In genomic region chr22:19759994-19760651, GRCh38 we compare ENCODE assay signal across 10 cellular contexts. TPM values are rescaled to one million over a fixed set of nuclear protein-coding genes. Genes with fewer than 3 reads are reported as not detected.
DNase-seq lines count a peak whose midpoint lies in the region; ATAC-seq, FAIRE-seq and TF ChIP-seq lines count a peak whose summit lies in the region.
"Had no signal": no experiment of that assay in that cellular context is flagged by ENCODE, and none has a peak within 500 bp of the region (broad histone marks: within the 10 kb centered on the region; RNA-seq: fewer than 3 reads in every experiment).

No MANE protein-coding gene starts in this region.

- no peaks in the 10 kb centered on the region for H3K9me3 Mint-ChIP-seq in activated T-helper 2 cell treated with anti-CD3 and anti-CD28 coated beads, Interferon-gamma antibody, Interleukin-2, Interleukin-4, amounts not matched to agents 10 μg/mL and 5 μg/mL and 100 μg/mL, durations not matched to agents 14 hours and 24 hours and 36 hours

- FAIRE-seq in G401.6 (lab: Jason Lieb, UNC) (peak; percentile 69), urothelium cell line (lab: Jason Lieb, UNC) (no peak)

- intact Hi-C loops in A673 (cut with micrococcal nuclease; ENCODE audit: unreplicated experiment) = no loop called here
- intact Hi-C loops in activated T-helper 2 cell treated with anti-CD3 and anti-CD28 coated beads, Interferon-gamma antibody, Interleukin-2, Interleukin-4, amounts not matched to agents 10 μg/mL and 5 μg/mL and 100 μg/mL, durations not matched to agents 14 hours and 24 hours and 36 hours (cut with micrococcal nuclease) = loop anchor here (5.0 kb wide), 1 partner anchor 43 kb away; no protein-coding TSS in a partner anchor

- BruUV-seq in A673 (replicated peaks; lab: Mats Ljungman, UMichigan) = no TSS peak

- DNase-seq in A673 (ENCODE audit: low spot score) (no peak), myocyte (ENCODE audit: low read depth) (peak; percentile 29), urothelium cell line (ENCODE audit: low spot score) (no peak)
- no peak for DNase-seq in activated T-helper 2 cell treated with anti-CD3 and anti-CD28 coated beads, Interferon-gamma antibody, Interleukin-2, Interleukin-4, amounts not matched to agents 10 μg/mL and 5 μg/mL and 100 μg/mL, durations not matched to agents 14 hours and 24 hours and 36 hours (ENCODE audit: low spot score)
- DNase-seq: activated gamma-delta T cell treated with Interleukin-2 at 50 U/mL for 16 hours had no signal

- H3K36me3 ChIP-seq in A673 (ENCODE audit: insufficient read depth, low read length, poor library complexity, severe bottlenecking) = no peaks in the 10 kb centered on the region

- H3K27ac Mint-ChIP-seq in activated T-helper 2 cell treated with anti-CD3 and anti-CD28 coated beads, Interferon-gamma antibody, Interleukin-2, Interleukin-4, amounts not matched to agents 10 μg/mL and 5 μg/mL and 100 μg/mL, durations not matched to agents 14 hours and 24 hours and 36 hours = peak overlapping the region; percentile 8

- ATAC-seq in HG02970 (IDR thresholded peaks at IDR 0.05; ENCODE audit: low FRiP score, unreplicated experiment) = no peak
- no peak for ATAC-seq in GM18870 (IDR thresholded peaks at IDR 0.05; ENCODE audit: unreplicated experiment)
- no peak for ATAC-seq in HG02678 (IDR thresholded peaks at IDR 0.05; ENCODE audit: unreplicated experiment)

- peak overlapping the region; percentile 34 for H3K4me3 ChIP-seq in A673 (ENCODE audit: low read depth, low read length, poor library complexity, severe bottlenecking)

- POLR2A ChIA-PET in A673 (lab: Charles Lee; ENCODE audit: low non-redundant PET) = no interaction called here

- peaks cover 19% of the 10 kb centered on the region for H3K4me1 Mint-ChIP-seq in activated T-helper 2 cell treated with anti-CD3 and anti-CD28 coated beads, Interferon-gamma antibody, Interleukin-2, Interleukin-4, amounts not matched to agents 10 μg/mL and 5 μg/mL and 100 μg/mL, durations not matched to agents 14 hours and 24 hours and 36 hours (ENCODE audit: low read depth)

- CTCF ChIA-PET in A673 (lab: Charles Lee) = no interaction called here

- H3K27me3 Mint-ChIP-seq in activated T-helper 2 cell treated with anti-CD3 and anti-CD28 coated beads, Interferon-gamma antibody, Interleukin-2, Interleukin-4, amounts not matched to agents 10 μg/mL and 5 μg/mL and 100 μg/mL, durations not matched to agents 14 hours and 24 hours and 36 hours (ENCODE audit: low read depth) = peaks cover 59% of the 10 kb centered on the region

- no peak for TF ChIP-seq CTCF in A673 (conservative IDR thresholded peaks at IDR 0.05; ENCODE audit: low read depth, low read length)

- no peak overlapping the region for H3K27ac ChIP-seq in A673 (ENCODE audit: low read depth, low read length, poor library complexity, severe bottlenecking)

- H3K4me3 Mint-ChIP-seq in activated T-helper 2 cell treated with anti-CD3 and anti-CD28 coated beads, Interferon-gamma antibody, Interleukin-2, Interleukin-4, amounts not matched to agents 10 μg/mL and 5 μg/mL and 100 μg/mL, durations not matched to agents 14 hours and 24 hours and 36 hours (ENCODE audit: low read depth) = peak overlapping the region; percentile 54

- H3K9me3 ChIP-seq in A673 (ENCODE audit: low read depth, low read length, poor library complexity, severe bottlenecking) = no peaks in the 10 kb centered on the region

- peaks cover 15% of the 10 kb centered on the region for H3K4me1 ChIP-seq in A673 (ENCODE audit: insufficient read depth, low read length, poor library complexity, severe bottlenecking)

- peaks cover 6% of the 10 kb centered on the region for H3K36me3 Mint-ChIP-seq in activated T-helper 2 cell treated with anti-CD3 and anti-CD28 coated beads, Interferon-gamma antibody, Interleukin-2, Interleukin-4, amounts not matched to agents 10 μg/mL and 5 μg/mL and 100 μg/mL, durations not matched to agents 14 hours and 24 hours and 36 hours (ENCODE audit: low read depth)

- H3K27me3 ChIP-seq in A673 (replicated peaks; ENCODE audit: insufficient read depth, low read depth, low read length, poor library complexity) = peaks cover 46% of the 10 kb centered on the region

RNA-seq across cellular contexts. Expression of gene TBX1, which starts 0.5 kb away (rescaled TPM):
- total RNA-seq in A673 (2021) (3.6 and 4.7 TPM in 2 replicates), myocyte (42.6 and 43.5 TPM in 2 replicates)
- total RNA-seq in activated T-helper 2 cell treated with anti-CD3 and anti-CD28 coated beads, Interferon-gamma antibody, Interleukin-2, Interleukin-4, amounts not matched to agents 10 μg/mL and 5 μg/mL and 100 μg/mL, durations not matched to agents 14 hours and 24 hours and 36 hours = 0.09 and 0.32 TPM in 2 replicates
- 49.6 TPM for polyA plus RNA-seq in myocyte (2012)
- total RNA-seq: mononuclear cell had no signal

RNA-seq across cellular contexts. Expression of gene GP1BB, which starts 36.8 kb away (rescaled TPM):
- 12.6 and 13.3 TPM in 2 replicates for total RNA-seq in A673 (2021)
- not detected in 2 replicates for total RNA-seq in activated T-helper 2 cell treated with anti-CD3 and anti-CD28 coated beads, Interferon-gamma antibody, Interleukin-2, Interleukin-4, amounts not matched to agents 10 μg/mL and 5 μg/mL and 100 μg/mL, durations not matched to agents 14 hours and 24 hours and 36 hours
- total RNA-seq in myocyte = 51.2 and 67.7 TPM in 2 replicates
- 32.1 TPM for polyA plus RNA-seq in myocyte (2012)

RNA-seq across cellular contexts. Expression of gene SEPTIN5, which starts 45.8 kb away (rescaled TPM):
- total RNA-seq in A673 (2021) (50.4 and 58.9 TPM in 2 replicates), myocyte (123 and 130 TPM in 2 replicates)
- total RNA-seq in activated T-helper 2 cell treated with anti-CD3 and anti-CD28 coated beads, Interferon-gamma antibody, Interleukin-2, Interleukin-4, amounts not matched to agents 10 μg/mL and 5 μg/mL and 100 μg/mL, durations not matched to agents 14 hours and 24 hours and 36 hours = 0.71 and 1.5 TPM in 2 replicates
- 144 TPM for polyA plus RNA-seq in myocyte (2012)

Comparison
In these comparisons a context has a peak if more than half of its experiments do, and no peak if none do; other contexts are left out.
1. RNA of gene GP1BB, which starts 36.8 kb away (total RNA-seq): 51.2 to 67.7 TPM in myocyte and 12.6 to 13.3 TPM in A673; not detected in activated T-helper 2 cell treated with anti-CD3 and anti-CD28 coated beads, Interferon-gamma antibody, Interleukin-2, Interleukin-4, amounts not matched to agents 10 μg/mL and 5 μg/mL and 100 μg/mL, durations not matched to agents 14 hours and 24 hours and 36 hours; every median in the first group is over 10 times any median in the second.
2. RNA of gene SEPTIN5, which starts 45.8 kb away (total RNA-seq): 123 to 130 TPM in myocyte and 50.4 to 58.9 TPM in A673; 0.71 to 1.5 TPM in activated T-helper 2 cell treated with anti-CD3 and anti-CD28 coated beads, Interferon-gamma antibody, Interleukin-2, Interleukin-4, amounts not matched to agents 10 μg/mL and 5 μg/mL and 100 μg/mL, durations not matched to agents 14 hours and 24 hours and 36 hours; every median in the first group is over 10 times any median in the second.